Comparison of ENCODE assay signal across 12 cellular contexts in genomic region chr2:36492216-36492945, GRCh38.
A peak's percentile ranks its signal among the peaks of the same experiment; 100 is the strongest.
DNase-seq lines count a peak whose midpoint lies in the region; ATAC-seq, FAIRE-seq and TF ChIP-seq lines count a peak whose summit lies in the region.
"Had no signal": no experiment of that assay in that cellular context is flagged by ENCODE, and none has a peak within 500 bp of the region (broad histone marks: within the 10 kb centered on the region; RNA-seq: fewer than 3 reads in every experiment).

No MANE protein-coding gene starts in this region.

- H3K4me2 ChIP-seq in IMR-90 (ENCODE audit: low read depth, low read length) (no peak overlapping the region), K562 (ENCODE audit: insufficient read depth, low read length) (no peak overlapping the region)

- H3K9me1 ChIP-seq in IMR-90 (ENCODE audit: insufficient read depth, low read length) (peaks cover 36% of the 10 kb centered on the region), K562 (ENCODE audit: control insufficient read depth, insufficient read depth, low read length) (no peaks in the 10 kb centered on the region)

- H4K91ac ChIP-seq in IMR-90 (ENCODE audit: insufficient read depth, low read depth, low read length) = peak overlapping the region; percentile 90

- peak overlapping the region; percentile 70; the same call in 1 of the 2 replicates for H4K5ac ChIP-seq in IMR-90 (ENCODE audit: low read depth, low read length)

- H2AFZ ChIP-seq in IMR-90 (replicated peaks; ENCODE audit: low read length, poor library complexity) = no peak overlapping the region
- H2AFZ ChIP-seq in K562 (ENCODE audit: low read depth, low read length) = no peak overlapping the region

- peak overlapping the region; percentile 42 for H3K56ac ChIP-seq in IMR-90 (ENCODE audit: extremely low read depth, insufficient read depth, low read length)

- H3K79me2 ChIP-seq in K562 (ENCODE audit: control insufficient read depth, insufficient read depth, low read length) = no peaks in the 10 kb centered on the region

- H3K4me1 ChIP-seq in IMR-90 (ENCODE audit: control insufficient read depth, insufficient read depth, low read length) (peaks cover 29% of the 10 kb centered on the region), K562 (replicated peaks in 1 of 2; ENCODE audit: control insufficient read depth in 2 of 2, insufficient read depth in 2 of 2, low read length in 2 of 2) (no peaks in the 10 kb centered on the region)

- peak overlapping the region; percentile 90; the same call in 1 of the 2 replicates for H3K18ac ChIP-seq in IMR-90 (ENCODE audit: low read depth, low read length)

- no peak overlapping the region for H3K27ac Mint-ChIP-seq in activated T-helper 17 cell treated with anti-CD3 and anti-CD28 coated beads, Interleukin-2, amount 50 U/mL, for 72 hours
- H3K27ac Mint-ChIP-seq: T-cell had no signal

- ATAC-seq in IMR-90 (ENCODE audit: low read depth) (no peak; the same call in 1 of the 2 replicates), K562 (no peak), GM19351 (IDR thresholded peaks at IDR 0.05; ENCODE audit: unreplicated experiment) (no peak)
- ATAC-seq in activated T-helper 17 cell treated with anti-CD3 and anti-CD28 coated beads, Interleukin-2, amount 50 U/mL, for 72 hours (replicated peaks) = no peak
- ATAC-seq: T-cell had no signal

- peak overlapping the region; percentile 84; the same call in 1 of the 2 replicates for H2BK20ac ChIP-seq in IMR-90 (ENCODE audit: low read depth, low read length)

- no peak overlapping the region for H3K4me3 Mint-ChIP-seq in activated T-helper 17 cell treated with anti-CD3 and anti-CD28 coated beads, Interleukin-2, amount 50 U/mL, for 72 hours
- H3K4me3 Mint-ChIP-seq: H9, T-cell had no signal

- FAIRE-seq in K562 (lab: Jason Lieb, UNC) = no peak

- BruUV-seq in IMR-90 (replicated peaks; lab: Mats Ljungman, UMichigan) (no TSS peak), K562 (replicated peaks; lab: Mats Ljungman, UMichigan) (no TSS peak)

- no peaks in the 10 kb centered on the region for H3K36me3 Mint-ChIP-seq in activated T-helper 17 cell treated with anti-CD3 and anti-CD28 coated beads, Interleukin-2, amount 50 U/mL, for 72 hours (ENCODE audit: low read depth)
- H3K36me3 Mint-ChIP-seq: T-cell had no signal

- H3K14ac ChIP-seq in IMR-90 (replicated peaks; ENCODE audit: low read depth, low read length) = peak overlapping the region; percentile 47

- H3K27ac ChIP-seq in IMR-90 (ENCODE audit: insufficient read depth, low read length) (peak overlapping the region; percentile 74; the same call in 1 of the 2 replicates), K562 (ENCODE audit: extremely low read depth, low read depth, low read length) (no peak overlapping the region), layer of hippocampus (ENCODE audit: low read depth, low read length) (peak overlapping the region; percentile 31), temporal lobe (ENCODE audit: low read depth, low read length) (peak overlapping the region; percentile 42)

- no peak for TF ChIP-seq POLR2A in IMR-90 (IDR thresholded peaks at IDR 0.05; ENCODE audit: low read depth, low read length)
- TF ChIP-seq POLR2A in K562 (conservative IDR thresholded peaks at IDR 0.05) = no peak

- peak overlapping the region; percentile 75 to 92 for H4K8ac ChIP-seq in IMR-90 (ENCODE audit: low read depth in 2 of 2, low read length in 2 of 2)

- H2AK5ac ChIP-seq in IMR-90 (ENCODE audit: low read depth, low read length) = peak overlapping the region; percentile 27

- H4K20me1 ChIP-seq in IMR-90 (ENCODE audit: insufficient read depth, low read length) = no peaks in the 10 kb centered on the region
- no peaks in the 10 kb centered on the region for H4K20me1 ChIP-seq in K562 (replicated peaks; ENCODE audit: control insufficient read depth, insufficient read depth, low read length)

- no peak overlapping the region for H2AK9ac ChIP-seq in IMR-90 (replicated peaks; ENCODE audit: low read depth, low read length, poor library complexity)

- dilution Hi-C loops in IMR-90 (cut with HindIII; ENCODE audit: low sequenced_read_pairs, unreplicated experiment) = no loop called here

- no peak overlapping the region for H3K4me3 ChIP-seq in IMR-90 (ENCODE audit: insufficient read depth, low read depth, low read length)
- no peak overlapping the region for H3K4me3 ChIP-seq in K562
- H3K4me3 ChIP-seq: MG63 had no signal

- intact Hi-C loops in IMR-90 (cut with micrococcal nuclease) = no loop called here
- intact Hi-C loops in K562 (cut with micrococcal nuclease) = no loop called here

- H3K36me3 ChIP-seq in IMR-90 (ENCODE audit: control insufficient read depth, insufficient read depth, low read length) (peaks cover 16% of the 10 kb centered on the region), K562 (ENCODE audit: control insufficient read depth, insufficient read depth, low read length) (no peaks in the 10 kb centered on the region)

- peak overlapping the region; percentile 58; the same call in 1 of the 2 replicates for H3K9ac ChIP-seq in IMR-90 (ENCODE audit: low read depth, low read length)
- H3K9ac ChIP-seq in K562 (ENCODE audit: insufficient read depth in 1 of 2, low read depth in 2 of 2, low read length in 2 of 2) = no peak overlapping the region

- CTCF ChIA-PET in IMR-90 (lab: Yijun Ruan, JAX) (interaction anchor here (1.1 kb wide), 1 partner anchor 23 kb away, joined by 3 read pairs; no protein-coding TSS in a partner anchor), K562 (lab: Yijun Ruan, JAX; ENCODE audit: low intra/inter-chr PET ratio) (no interaction called here)

- H2BK120ac ChIP-seq in IMR-90 (ENCODE audit: low read depth, low read length) = peak overlapping the region; percentile 78

- POLR2A ChIA-PET in IMR-90 (lab: Charles Lee; ENCODE audit: unreplicated experiment) = no interaction called here
- POLR2A ChIA-PET in K562 (lab: Yijun Ruan, JAX) = interaction anchor here (1.1 to 3.4 kb wide), 2 partner anchors 8 to 20 kb away, joined by 3 to 11 read pairs; no protein-coding TSS in a partner anchor

- H3K9me3 Mint-ChIP-seq in activated T-helper 17 cell treated with anti-CD3 and anti-CD28 coated beads, Interleukin-2, amount 50 U/mL, for 72 hours = no peaks in the 10 kb centered on the region
- H3K9me3 Mint-ChIP-seq: H9, T-cell had no signal

- TF ChIP-seq RAD21 in IMR-90 (IDR thresholded peaks at IDR 0.05; ENCODE audit: low read length) (no peak), K562 (CRISPR knock-in tag; conservative IDR thresholded peaks at IDR 0.05 in 1 of 2, IDR thresholded peaks at IDR 0.05 in 1 of 2) (no peak)

- in situ Hi-C loops in IMR-90 (cut with MboI; ENCODE audit: low sequenced_read_pairs) = no loop called here
- in situ Hi-C loops in K562 (cut with MboI) = no loop called here

- peaks cover 4% of the 10 kb centered on the region for H3K4me1 Mint-ChIP-seq in activated T-helper 17 cell treated with anti-CD3 and anti-CD28 coated beads, Interleukin-2, amount 50 U/mL, for 72 hours
- H3K4me1 Mint-ChIP-seq: T-cell had no signal

- peak overlapping the region; percentile 99 for H2BK5ac ChIP-seq in IMR-90 (ENCODE audit: low read depth, low read length, poor library complexity, severe bottlenecking)

- TF ChIP-seq CTCF in IMR-90 (conservative IDR thresholded peaks at IDR 0.05; ENCODE audit: low read depth, low read length) (no peak), K562 (IDR thresholded peaks at IDR 0.05 in 2 of 3, conservative IDR thresholded peaks at IDR 0.05 in 1 of 3; ENCODE audit: insufficient read depth in 2 of 3, low read depth in 1 of 3, low read length in 3 of 3) (no peak)

- DNase-seq in IMR-90 (peak; percentile 83), K562 (ENCODE audit: extremely low read depth in 1 of 4, low spot score in 3 of 4) (no peak), NCI-H1048 (lab: John Stamatoyannopoulos, UW) (no peak)
- DNase-seq: H9; mesendoderm; MG63; stimulated activated naive CD4-positive, alpha-beta T cell treated with Interleukin-2 at 50 U/mL for 16 hours; T-cell had no signal

- H3K27me3 ChIP-seq in IMR-90 (ENCODE audit: control insufficient read depth, insufficient read depth, low read length) (no peaks in the 10 kb centered on the region), K562 (ENCODE audit: control insufficient read depth in 2 of 2, insufficient read depth in 2 of 2, low read length in 2 of 2) (no peaks in the 10 kb centered on the region; a peak in 1 of 5 replicates), layer of hippocampus (ENCODE audit: control insufficient read depth, insufficient read depth, low read length) (no peaks in the 10 kb centered on the region)
- H3K27me3 ChIP-seq: MG63 had no signal

- peak overlapping the region; percentile 79 for H3K4ac ChIP-seq in IMR-90 (ENCODE audit: low read depth, low read length)

- peak overlapping the region; percentile 71 for H3K23ac ChIP-seq in IMR-90 (ENCODE audit: low read depth, low read length)

- H3K9me3 ChIP-seq in IMR-90 (ENCODE audit: control insufficient read depth, insufficient read depth, low read length) (no peaks in the 10 kb centered on the region), K562 (replicated peaks; ENCODE audit: control insufficient read depth, insufficient read depth, low read depth, low read length) (no peaks in the 10 kb centered on the region)
- H3K9me3 ChIP-seq: MG63 had no signal

- no peak for TF ChIP-seq EP300 in K562 (IDR thresholded peaks at IDR 0.05; ENCODE audit: low read length)

- peak overlapping the region; percentile 62; the same call in 2 of the 3 replicates for H2BK15ac ChIP-seq in IMR-90 (ENCODE audit: low read depth, low read length)

- WGBS in IMR-90 (ENCODE audit: extremely low coverage in 2 of 2, insufficient read length in 1 of 2), 2 experiments = no CpG with 5 or more reads among the region's 6 CpGs
- WGBS in K562 (ENCODE audit: insufficient coverage, low coverage, missing lambda C conversion rate) = 13% methylated on average over 6 of the region's 6 CpGs

- peaks cover 48 to 70% of the 10 kb centered on the region in 2 experiments for H3K79me1 ChIP-seq in IMR-90 (ENCODE audit: low read depth in 1 of 2, low read length in 2 of 2)

- no peaks in the 10 kb centered on the region for H3K27me3 Mint-ChIP-seq in activated T-helper 17 cell treated with anti-CD3 and anti-CD28 coated beads, Interleukin-2, amount 50 U/mL, for 72 hours
- H3K27me3 Mint-ChIP-seq: T-cell had no signal

TF ChIP-seq in IMR-90, 13 proteins besides CTCF, POLR2A, EP300 and RAD21 (continues in another document):
- TF ChIP-seq SMC3 (IDR thresholded peaks at IDR 0.05; ENCODE audit: low read depth, low read length) (no peak), MAZ (IDR thresholded peaks at IDR 0.05; ENCODE audit: borderline replicate concordance, low read depth, low read length) (no peak), NFE2L2 (IDR thresholded peaks at IDR 0.05; ENCODE audit: low read depth, low read length) (no peak), RCOR1 (IDR thresholded peaks at IDR 0.05; ENCODE audit: insufficient replicate concordance, low read length) (no peak)
